In the genomic region with DNA sequence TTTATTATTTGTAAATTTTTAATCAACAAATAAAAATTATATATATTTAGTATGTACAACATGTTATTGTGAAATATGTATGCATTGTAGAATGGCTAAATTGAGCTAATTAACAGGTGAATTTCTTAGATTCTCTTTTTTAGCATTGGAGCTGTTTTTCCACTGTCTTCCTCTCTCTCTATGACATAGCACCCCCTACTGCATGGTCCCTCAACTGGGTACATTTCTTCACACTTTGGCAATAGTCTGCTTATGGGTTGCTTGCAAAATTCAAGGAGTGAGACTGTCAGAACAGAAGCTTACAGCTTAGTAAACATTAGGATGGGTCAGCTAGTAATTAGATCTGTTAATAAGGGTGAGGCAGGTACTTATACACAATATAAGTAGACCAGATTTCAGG, we compare ENCODE assay signal across 1 cellular context.
TF ChIP-seq lines count a peak whose summit lies in the region.

No MANE protein-coding gene starts in this region.

TF ChIP-seq in WTC11, 78 proteins besides CTCF, POLR2A, EP300 and RAD21 (continued from another document):
- TF ChIP-seq, protein P1, sequence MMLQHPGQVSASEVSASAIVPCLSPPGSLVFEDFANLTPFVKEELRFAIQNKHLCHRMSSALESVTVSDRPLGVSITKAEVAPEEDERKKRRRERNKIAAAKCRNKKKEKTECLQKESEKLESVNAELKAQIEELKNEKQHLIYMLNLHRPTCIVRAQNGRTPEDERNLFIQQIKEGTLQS (CRISPR knock-in tag; conservative IDR thresholded peaks at IDR 0.05) = no peak
- TF ChIP-seq TP53 (CRISPR knock-in tag; IDR thresholded peaks at IDR 0.05) (no peak), GRHL2 (CRISPR knock-in tag; IDR thresholded peaks at IDR 0.05; ENCODE audit: insufficient replicate concordance, severe bottlenecking) (no peak), ELF4 (CRISPR knock-in tag; IDR thresholded peaks at IDR 0.05; ENCODE audit: low read depth) (no peak), GABPB1 (CRISPR knock-in tag; IDR thresholded peaks at IDR 0.05) (no peak), HMGA2 (CRISPR knock-in tag; IDR thresholded peaks at IDR 0.05) (no peak)
- TF ChIP-seq, protein P2, sequence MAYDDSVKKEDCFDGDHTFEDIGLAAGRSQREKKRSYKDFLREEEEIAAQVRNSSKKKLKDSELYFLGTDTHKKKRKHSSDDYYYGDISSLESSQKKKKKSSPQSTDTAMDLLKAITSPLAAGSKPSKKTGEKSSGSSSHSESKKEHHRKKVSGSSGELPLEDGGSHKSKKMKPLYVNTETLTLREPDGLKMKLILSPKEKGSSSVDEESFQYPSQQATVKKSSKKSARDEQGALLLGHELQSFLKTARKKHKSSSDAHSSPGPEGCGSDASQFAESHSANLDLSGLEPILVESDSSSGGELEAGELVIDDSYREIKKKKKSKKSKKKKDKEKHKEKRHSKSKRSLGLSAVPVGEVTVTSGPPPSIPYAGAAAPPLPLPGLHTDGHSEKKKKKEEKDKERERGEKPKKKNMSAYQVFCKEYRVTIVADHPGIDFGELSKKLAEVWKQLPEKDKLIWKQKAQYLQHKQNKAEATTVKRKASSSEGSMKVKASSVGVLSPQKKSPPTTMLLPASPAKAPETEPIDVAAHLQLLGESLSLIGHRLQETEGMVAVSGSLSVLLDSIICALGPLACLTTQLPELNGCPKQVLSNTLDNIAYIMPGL (CRISPR knock-in tag; IDR thresholded peaks at IDR 0.05) = no peak
- TF ChIP-seq, protein P3, sequence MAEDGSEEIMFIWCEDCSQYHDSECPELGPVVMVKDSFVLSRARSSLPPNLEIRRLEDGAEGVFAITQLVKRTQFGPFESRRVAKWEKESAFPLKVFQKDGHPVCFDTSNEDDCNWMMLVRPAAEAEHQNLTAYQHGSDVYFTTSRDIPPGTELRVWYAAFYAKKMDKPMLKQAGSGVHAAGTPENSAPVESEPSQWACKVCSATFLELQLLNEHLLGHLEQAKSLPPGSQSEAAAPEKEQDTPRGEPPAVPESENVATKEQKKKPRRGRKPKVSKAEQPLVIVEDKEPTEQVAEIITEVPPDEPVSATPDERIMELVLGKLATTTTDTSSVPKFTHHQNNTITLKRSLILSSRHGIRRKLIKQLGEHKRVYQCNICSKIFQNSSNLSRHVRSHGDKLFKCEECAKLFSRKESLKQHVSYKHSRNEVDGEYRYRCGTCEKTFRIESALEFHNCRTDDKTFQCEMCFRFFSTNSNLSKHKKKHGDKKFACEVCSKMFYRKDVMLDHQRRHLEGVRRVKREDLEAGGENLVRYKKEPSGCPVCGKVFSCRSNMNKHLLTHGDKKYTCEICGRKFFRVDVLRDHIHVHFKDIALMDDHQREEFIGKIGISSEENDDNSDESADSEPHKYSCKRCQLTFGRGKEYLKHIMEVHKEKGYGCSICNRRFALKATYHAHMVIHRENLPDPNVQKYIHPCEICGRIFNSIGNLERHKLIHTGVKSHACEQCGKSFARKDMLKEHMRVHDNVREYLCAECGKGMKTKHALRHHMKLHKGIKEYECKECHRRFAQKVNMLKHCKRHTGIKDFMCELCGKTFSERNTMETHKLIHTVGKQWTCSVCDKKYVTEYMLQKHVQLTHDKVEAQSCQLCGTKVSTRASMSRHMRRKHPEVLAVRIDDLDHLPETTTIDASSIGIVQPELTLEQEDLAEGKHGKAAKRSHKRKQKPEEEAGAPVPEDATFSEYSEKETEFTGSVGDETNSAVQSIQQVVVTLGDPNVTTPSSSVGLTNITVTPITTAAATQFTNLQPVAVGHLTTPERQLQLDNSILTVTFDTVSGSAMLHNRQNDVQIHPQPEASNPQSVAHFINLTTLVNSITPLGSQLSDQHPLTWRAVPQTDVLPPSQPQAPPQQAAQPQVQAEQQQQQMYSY (CRISPR knock-in tag; IDR thresholded peaks at IDR 0.05) = no peak
TF ChIP-seq in WTC11: peak in this region for 0.
